23 cellular contexts compared by ENCODE assay signal in the genomic region with DNA sequence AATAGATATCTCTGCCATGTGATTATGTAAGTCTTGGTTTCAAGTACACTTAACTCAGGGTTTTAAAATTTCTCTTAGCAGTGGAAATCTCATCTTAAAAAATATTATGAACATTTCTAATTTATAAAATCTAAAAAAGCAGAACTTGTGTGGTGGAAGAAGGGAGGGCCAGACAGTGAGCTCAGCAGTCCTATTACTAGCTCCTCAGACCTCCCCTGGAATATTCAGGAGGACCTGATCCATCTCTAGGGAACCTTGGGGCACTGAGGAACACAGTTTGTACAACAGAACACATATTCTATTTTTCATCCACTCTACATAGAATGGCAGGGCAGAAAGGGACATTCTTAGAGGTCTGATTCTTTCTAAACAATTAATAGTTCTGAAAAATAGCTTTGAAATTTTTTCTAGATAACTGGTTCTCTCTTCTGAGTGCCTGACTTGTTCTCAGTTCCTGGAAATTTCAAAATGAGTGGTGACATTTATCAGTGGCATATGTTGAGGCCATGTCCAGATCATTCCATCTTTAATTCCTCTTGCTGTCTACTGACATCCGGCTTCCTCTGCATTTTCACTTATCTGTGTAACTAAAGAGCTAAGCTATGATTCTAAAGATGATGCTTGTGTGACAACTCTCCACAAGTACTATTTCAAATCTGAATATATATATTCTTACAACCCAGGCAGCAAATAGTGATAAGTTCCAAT.
"Had no signal": no experiment of that assay in that cellular context is flagged by ENCODE, and none has a peak within 500 bp of the region (broad histone marks: within the 10 kb centered on the region; RNA-seq: fewer than 3 reads in every experiment).

No MANE protein-coding gene starts in this region.

- ATAC-seq: activated naive CD8-positive, alpha-beta T cell treated with anti-CD3 and anti-CD28 coated beads, Interleukin-2, amount 50 U/mL, for 24 hours; left lung had no signal

- H3K27ac Mint-ChIP-seq: activated naive CD4-positive, alpha-beta T cell treated with anti-CD3 and anti-CD28 coated beads, Interleukin-2, amount 10 ng/mL, durations not matched to agents 7 days and 5 days; activated naive CD8-positive, alpha-beta T cell treated with anti-CD3 and anti-CD28 coated beads, Interleukin-2, amount 50 U/mL, for 24 hours; endodermal cell had no signal

- H3K9me3 Mint-ChIP-seq: activated naive CD8-positive, alpha-beta T cell treated with anti-CD3 and anti-CD28 coated beads, Interleukin-2, amount 50 U/mL, for 24 hours; endodermal cell; stimulated activated naive CD8-positive, alpha-beta T cell treated with anti-CD3 and anti-CD28 coated beads, Interleukin-15, Interleukin-2, amounts not matched to agents 100 ng/mL and 50 ng/mL, for 24 hours had no signal

- H3K27me3 Mint-ChIP-seq: activated naive CD4-positive, alpha-beta T cell treated with anti-CD3 and anti-CD28 coated beads, Interleukin-2, amount 10 ng/mL, durations not matched to agents 7 days and 5 days; activated naive CD8-positive, alpha-beta T cell treated with anti-CD3 and anti-CD28 coated beads, Interleukin-2, amount 50 U/mL, for 24 hours; stimulated activated naive CD8-positive, alpha-beta T cell treated with anti-CD3 and anti-CD28 coated beads, Interleukin-15, Interleukin-2, amounts not matched to agents 100 ng/mL and 50 ng/mL, for 24 hours had no signal

- FAIRE-seq: colon, frontal cortex, kidney, urothelium cell line had no signal

- DNase-seq: activated CD4-positive, alpha-beta T cell treated with anti-CD3 and anti-CD28 coated beads for 1 hour; activated CD8-positive, alpha-beta memory T cell treated with anti-CD3 and anti-CD28 coated beads for 24 hours; activated CD8-positive, alpha-beta memory T cell treated with anti-CD3 and anti-CD28 coated beads, Interleukin-2, amount 50 U/mL, for 48 hours; activated effector memory CD4-positive, alpha-beta T cell treated with Interleukin-2 at 50 U/mL for 16 hours; activated naive CD4-positive, alpha-beta T cell treated with anti-CD3 and anti-CD28 coated beads, Interleukin-2, amount 10 ng/mL, durations not matched to agents 7 days and 5 days; activated naive CD8-positive, alpha-beta T cell treated with anti-CD3 and anti-CD28 coated beads, Interleukin-2, amount 50 U/mL, for 24 hours; activated T-cell treated with anti-CD3 and anti-CD28 coated beads, Interleukin-2, amount 50 U/mL, for 48 hours; anterior cingulate cortex; brain microvascular endothelial cell; central memory CD4-positive, alpha-beta T cell; endodermal cell; kidney; left lung; mammary epithelial cell; retina; stimulated activated CD4-positive, alpha-beta T cell treated with anti-CD3 and anti-CD28 coated beads, Interleukin-2, amount 100 ng/mL, for 24 hours had no signal

- H3K4me1 Mint-ChIP-seq: endodermal cell, neural crest cell had no signal

- H3K36me3 ChIP-seq: brain microvascular endothelial cell, left lung, tibial nerve had no signal

- H3K4me3 Mint-ChIP-seq: activated naive CD4-positive, alpha-beta T cell treated with anti-CD3 and anti-CD28 coated beads, Interleukin-2, amount 10 ng/mL, durations not matched to agents 7 days and 5 days; activated naive CD8-positive, alpha-beta T cell treated with anti-CD3 and anti-CD28 coated beads, Interleukin-2, amount 50 U/mL, for 24 hours; endodermal cell; neural crest cell; stimulated activated naive CD8-positive, alpha-beta T cell treated with anti-CD3 and anti-CD28 coated beads, Interleukin-15, Interleukin-2, amounts not matched to agents 100 ng/mL and 50 ng/mL, for 24 hours had no signal

- H3K4me3 ChIP-seq: left lung, tibial nerve had no signal

- H3K36me3 Mint-ChIP-seq: activated naive CD4-positive, alpha-beta T cell treated with anti-CD3 and anti-CD28 coated beads, Interleukin-2, amount 10 ng/mL, durations not matched to agents 7 days and 5 days had no signal

- H3K9me3 ChIP-seq: tibial nerve had no signal

- H3K27ac ChIP-seq: brain microvascular endothelial cell, epithelial cell of prostate, left lung, tibial nerve had no signal

- H3K27me3 ChIP-seq: brain microvascular endothelial cell, left lung, tibial nerve had no signal

- H3K4me1 ChIP-seq: left lung, tibial nerve had no signal
